Comparison of ENCODE assay signal across 20 cellular contexts in the genomic region with DNA sequence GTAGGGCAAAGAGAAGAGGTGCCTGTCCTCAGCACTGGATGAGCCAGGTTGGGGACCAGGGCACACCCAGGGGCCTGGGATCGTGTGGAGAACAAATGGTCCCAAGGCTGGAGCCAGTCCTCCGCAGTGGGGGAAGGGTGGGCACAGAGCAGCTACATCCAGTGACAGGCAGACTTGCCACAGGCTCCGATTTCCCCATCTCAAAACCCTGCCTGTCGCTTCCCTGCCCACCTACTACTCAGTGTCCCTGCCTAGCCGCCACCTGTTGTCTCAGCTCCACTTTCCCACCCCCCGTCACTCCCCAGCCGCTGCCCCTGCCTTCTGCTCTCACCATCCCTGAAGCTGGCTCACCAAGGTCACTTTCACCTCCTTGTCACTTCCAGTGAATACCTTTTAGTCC. TPM values are rescaled to one million over a fixed set of nuclear protein-coding genes. Genes with fewer than 3 reads are reported as not detected.
DNase-seq lines count a peak whose midpoint lies in the region; ATAC-seq and TF ChIP-seq lines count a peak whose summit lies in the region.
"Had no signal": no experiment of that assay in that cellular context is flagged by ENCODE, and none has a peak within 500 bp of the region (broad histone marks: within the 10 kb centered on the region; RNA-seq: fewer than 3 reads in every experiment).

No MANE protein-coding gene starts in this region.

- intact Hi-C loops in Right ventricle myocardium inferior (cut with DNase I) = no loop called here
- intact Hi-C loops in right cardiac atrium (cut with DNase I) = no loop called here
- intact Hi-C loops in body of pancreas (cut with DNase I) = no loop called here

- H3K27me3 ChIP-seq in right cardiac atrium (ENCODE audit: control insufficient read depth, insufficient read depth) (no peaks in the 10 kb centered on the region), body of pancreas (no peaks in the 10 kb centered on the region)
- H3K27me3 ChIP-seq: BE2C had no signal

- DNase-seq in Right ventricle myocardium inferior (ENCODE audit: missing footprints) = peak; percentile 46
- DNase-seq in right cardiac atrium = no peak
- peak; percentile 54 to 80 (median 76) for DNase-seq in body of pancreas
- DNase-seq in mesenteric fat pad (ENCODE audit: low spot score) = peak; percentile 81
- no peak for DNase-seq in NCI-H2081 (lab: John Stamatoyannopoulos, UW)
- DNase-seq in DMS114 treated with DMSO at 0.1 percent for 48 hours (lab: John Stamatoyannopoulos, UW; ENCODE audit: unreplicated experiment) = no peak
- DNase-seq: BE2C; CD8-positive, alpha-beta T cell; COR-L47; DMS53; GF-D8; GOT3; HFFc6 had no signal

- no peaks in the 10 kb centered on the region for H3K9me3 ChIP-seq in right cardiac atrium (ENCODE audit: control insufficient read depth, low read length)
- no peaks in the 10 kb centered on the region for H3K9me3 ChIP-seq in body of pancreas

- H3K4me1 ChIP-seq in right cardiac atrium (ENCODE audit: control insufficient read depth, insufficient read depth, low read length) (no peaks in the 10 kb centered on the region), body of pancreas (peaks cover 6% of the 10 kb centered on the region)
- H3K4me1 ChIP-seq: HAP-1 had no signal

- no peaks in the 10 kb centered on the region for H3K36me3 ChIP-seq in body of pancreas (replicated peaks in 1 of 2; ENCODE audit: insufficient read depth in 1 of 2, low read depth in 2 of 2)
- H3K36me3 ChIP-seq: BE2C, HAP-1 had no signal

- 52% methylated on average over 7 of the region's 7 CpGs for WGBS in right cardiac atrium
- WGBS in body of pancreas, 2 donors = 15 to 36% methylated on average over 7 of the region's 7 CpGs

- ATAC-seq in Right ventricle myocardium inferior = no peak
- ATAC-seq in right cardiac atrium = no peak
- ATAC-seq in body of pancreas = peak; percentile 83
- ATAC-seq in GM18873 (IDR thresholded peaks at IDR 0.05; ENCODE audit: low FRiP score, unreplicated experiment) = no peak
- ATAC-seq: A549; CD8-positive, alpha-beta T cell had no signal

- TF ChIP-seq POLR2A in body of pancreas (IDR thresholded peaks at IDR 0.05) = no peak

- H3K27ac ChIP-seq in right cardiac atrium (ENCODE audit: low read length) = no peak overlapping the region
- no peak overlapping the region for H3K27ac ChIP-seq in body of pancreas
- H3K27ac ChIP-seq: A549, C4-2B had no signal

- no peak for TF ChIP-seq CTCF in body of pancreas (IDR thresholded peaks at IDR 0.05)

- H3K4me3 ChIP-seq in right cardiac atrium (ENCODE audit: low read length) (no peak overlapping the region), body of pancreas (no peak overlapping the region)
- H3K4me3 ChIP-seq: A549, HAP-1 had no signal

RNA-seq across cellular contexts. Expression of gene ENHO, which starts 13.9 kb away (rescaled TPM):
- 0.51 TPM for total RNA-seq in Right ventricle myocardium inferior
- total RNA-seq in right cardiac atrium = 1 to 10 TPM in 3 of 4 donors, under 1 TPM in 1; 0.67 to 2.3 (median 1.6) TPM
- polyA plus RNA-seq in right cardiac atrium = 3.2 TPM
- 1 to 10 TPM in 1 of 2 donors, not detected in 1; 2.9 TPM for total RNA-seq in body of pancreas
- total RNA-seq in mesenteric fat pad = not detected
- total RNA-seq: CD8-positive, alpha-beta T cell had no signal
- polyA plus RNA-seq: AG04450, IgD-negative memory B cell had no signal

RNA-seq across cellular contexts. Expression of gene CNTFR, which starts 52.8 kb away (rescaled TPM):
- total RNA-seq in Right ventricle myocardium inferior = 8.7 TPM
- 10 to 100 TPM; 14.9 to 66.4 (median 46.0) TPM for total RNA-seq in right cardiac atrium
- 55.0 TPM for polyA plus RNA-seq in right cardiac atrium
- total RNA-seq in body of pancreas = 10 to 100 TPM in 1 of 2 donors, 1 to 10 TPM in 1; 1.6 to 16.8 TPM
- 116 TPM for total RNA-seq in mesenteric fat pad
- total RNA-seq: CD8-positive, alpha-beta T cell; HFFc6; HT1080 had no signal
- polyA plus RNA-seq: AG04450, IgD-negative memory B cell had no signal

Comparison
In these comparisons a context has a peak if more than half of its experiments do, and no peak if none do; other contexts are left out.
1. DNase-seq: peak in Right ventricle myocardium inferior (single experiment), body of pancreas (4 of 4) and mesenteric fat pad (single experiment); none in right cardiac atrium (0 of 3), NCI-H2081 (0 of 2) and DMS114 treated with DMSO at 0.1 percent for 48 hours (single experiment).